Comparison of ENCODE assay signal across 9 cellular contexts in the genomic region with DNA sequence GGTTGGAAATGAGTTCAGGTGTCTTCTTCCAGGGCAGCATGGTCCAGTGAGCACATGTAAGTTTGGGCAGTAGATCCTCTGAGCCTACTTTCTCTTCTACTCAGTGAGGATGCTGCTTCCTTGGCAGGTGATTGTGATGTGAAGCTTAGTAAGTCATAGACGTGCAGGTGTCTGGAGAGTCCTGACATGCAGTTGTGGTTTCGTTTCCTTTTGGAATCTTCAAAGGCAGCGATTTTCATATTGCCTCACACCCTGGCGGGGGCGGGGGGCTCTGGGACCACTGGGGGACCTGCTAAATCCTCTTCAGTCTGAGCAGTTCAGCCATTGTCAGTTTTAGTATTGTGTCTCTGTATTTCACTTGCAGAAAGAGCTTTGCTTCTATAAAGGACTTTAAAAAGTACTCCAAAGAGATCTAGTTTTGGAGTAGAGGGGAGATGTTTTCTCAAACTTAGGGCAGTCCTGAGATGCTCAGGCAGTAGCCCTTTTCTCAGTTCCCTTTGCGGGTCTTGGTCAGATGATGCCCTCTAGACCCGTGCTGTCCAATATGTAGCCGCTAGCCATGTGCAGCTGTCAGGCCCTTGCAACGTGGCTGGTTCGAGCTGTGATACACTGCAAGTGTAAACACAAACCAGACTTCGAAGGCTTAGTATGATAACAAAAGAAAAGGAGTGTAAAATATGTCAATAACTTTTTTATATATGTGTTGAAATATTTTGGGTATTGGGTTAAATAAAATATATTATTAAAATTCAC. TPM values are rescaled to one million over a fixed set of nuclear protein-coding genes. Genes with fewer than 3 reads are reported as not detected.
A peak's percentile ranks its signal among the peaks of the same experiment; 100 is the strongest.
DNase-seq lines count a peak whose midpoint lies in the region; ATAC-seq and TF ChIP-seq lines count a peak whose summit lies in the region.
"Had no signal": no experiment of that assay in that cellular context is flagged by ENCODE, and none has a peak within 500 bp of the region (broad histone marks: within the 10 kb centered on the region; RNA-seq: fewer than 3 reads in every experiment).

No MANE protein-coding gene starts in this region.

- TF ChIP-seq POLR2A in spleen (IDR thresholded peaks at IDR 0.05) (no peak), lower leg skin (IDR thresholded peaks at IDR 0.05) (no peak)

- intact Hi-C loops in spleen (cut with DNase I; ENCODE audit: low total_unique reads) (loop anchor here (5.0 kb wide), 1 partner anchor 130 kb away; no protein-coding TSS in a partner anchor), lower leg skin (cut with DNase I; ENCODE audit: low total_unique reads) (no loop called here)

- peaks cover 0 to 59% (median 50%) of the 10 kb centered on the region in 6 donors for H3K36me3 ChIP-seq in spleen

- POLR2A ChIA-PET in T-cell (lab: Charles Lee): no interaction called here

- no peaks in the 10 kb centered on the region for H3K9me3 Mint-ChIP-seq in T-cell
- H3K9me3 Mint-ChIP-seq: activated naive CD4-positive, alpha-beta T cell treated with anti-CD3 and anti-CD28 coated beads, Interleukin-2, amount 50 U/mL, for 72 hours had no signal

- peaks cover 14 to 17% (median 16%) of the 10 kb centered on the region in 3 donors for H3K4me1 Mint-ChIP-seq in T-cell

- DNase-seq in activated CD8-positive, alpha-beta memory T cell treated with anti-CD3 and anti-CD28 coated beads, Interleukin-2, amount 50 U/mL, for 48 hours: peak; percentile 49
- DNase-seq in activated CD8-positive, alpha-beta memory T cell treated with anti-CD3 and anti-CD28 coated beads, Interleukin-2, amount 50 U/mL, for 4 hours: no peak
- DNase-seq in T-cell (no peak), fibroblast of villous mesenchyme (ENCODE audit: low read depth) (peak; percentile 29), spleen (peak; percentile 57), lower leg skin (ENCODE audit: low spot score in 2 of 2) (no peak), NCI-H1105 (lab: John Stamatoyannopoulos, UW) (no peak)

- H3K27me3 ChIP-seq in spleen (replicated peaks in 1 of 7): no peaks in the 10 kb centered on the region

- peak overlapping the region; percentile 57 to 59 for H3K27ac Mint-ChIP-seq in T-cell

- H3K27ac ChIP-seq in spleen: peak overlapping the region in 7 of 8 donors; percentile 55 to 88 (median 69)

- no peak for ATAC-seq in T-cell (replicated peaks in 1 of 4)
- ATAC-seq in HG02840 (IDR thresholded peaks at IDR 0.05; ENCODE audit: low FRiP score, unreplicated experiment): no peak
- ATAC-seq: activated naive CD4-positive, alpha-beta T cell treated with anti-CD3 and anti-CD28 coated beads, Interleukin-2, amount 50 U/mL, for 72 hours had no signal

- H3K9me3 ChIP-seq in spleen: no peaks in the 10 kb centered on the region

- peaks cover 43% of the 10 kb centered on the region for H3K36me3 Mint-ChIP-seq in T-cell

- H3K4me1 ChIP-seq in spleen: peaks cover 4 to 40% (median 25%) of the 10 kb centered on the region in 6 donors

- no peaks in the 10 kb centered on the region for H3K27me3 Mint-ChIP-seq in T-cell

- H3K4me3 Mint-ChIP-seq in T-cell: no peak overlapping the region

- CTCF ChIA-PET in T-cell (lab: Charles Lee): interaction anchor here (0.6 to 3.3 kb wide), 10 partner anchors 9 to 272 kb away, joined by 3 to 20 read pairs (median 4); partner anchors contain the start of gene PSMD11 (in 1 of the 2)

- H3K4me3 ChIP-seq in fibroblast of villous mesenchyme (ENCODE audit: low read depth, low read length): no peak overlapping the region
- H3K4me3 ChIP-seq in spleen: no peak overlapping the region
- H3K4me3 ChIP-seq in lower leg skin (ENCODE audit: low read depth, poor library complexity, severe bottlenecking): no peak overlapping the region

- TF ChIP-seq CTCF in fibroblast of villous mesenchyme (IDR thresholded peaks at IDR 0.05; ENCODE audit: insufficient read depth, low read depth, low read length) (no peak), spleen (IDR thresholded peaks at IDR 0.05 in 8 of 11, conservative IDR thresholded peaks at IDR 0.05 in 3 of 11) (no peak), lower leg skin (IDR thresholded peaks at IDR 0.05) (no peak)

- WGBS in spleen, 5 donors: 79 to 83% (median 80%) methylated on average over 11 of the region's 11 CpGs
- 72% methylated on average over 11 of the region's 11 CpGs for WGBS in lower leg skin, 2 donors

RNA-seq across cellular contexts. Expression of gene CDK5R1, which starts 4.0 kb away (rescaled TPM):
- total RNA-seq in T-cell (10 to 100 TPM in 3 of 5 donors, 1 to 10 TPM in 2; 8.1 to 23.8 (median 14.7) TPM), fibroblast of villous mesenchyme (0.64 and 0.86 TPM in 2 replicates), spleen (10 to 100 TPM; 13.0 to 28.2 (median 20.3) TPM), lower leg skin (1 to 10 TPM; 3.3 to 5.8 (median 5.0) TPM)
- 10 to 100 TPM; 13.5 to 26.3 (median 13.6) TPM for polyA plus RNA-seq in spleen

RNA-seq across cellular contexts. Expression of gene PSMD11, which starts 38.4 kb away (rescaled TPM):
- total RNA-seq in T-cell: 10 to 100 TPM; 56.3 to 72.8 (median 62.9) TPM
- total RNA-seq in fibroblast of villous mesenchyme: 105 and 117 TPM in 2 replicates
- total RNA-seq in spleen: 10 to 100 TPM; 43.0 to 84.8 (median 68.9) TPM
- 10 to 100 TPM; 28.0 to 35.2 (median 35.1) TPM for polyA plus RNA-seq in spleen
- total RNA-seq in lower leg skin: 10 to 100 TPM; 44.2 to 77.0 (median 54.2) TPM

Comparison
In these comparisons a context has a peak if more than half of its experiments do, and no peak if none do; other contexts are left out.
1. DNase-seq: peak in activated CD8-positive, alpha-beta memory T cell treated with anti-CD3 and anti-CD28 coated beads, Interleukin-2, amount 50 U/mL, for 48 hours (single experiment), fibroblast of villous mesenchyme (single experiment) and spleen (single experiment); none in activated CD8-positive, alpha-beta memory T cell treated with anti-CD3 and anti-CD28 coated beads, Interleukin-2, amount 50 U/mL, for 4 hours (single experiment), T-cell (0 of 34), lower leg skin (0 of 2) and NCI-H1105 (single experiment).